In the genomic region with DNA sequence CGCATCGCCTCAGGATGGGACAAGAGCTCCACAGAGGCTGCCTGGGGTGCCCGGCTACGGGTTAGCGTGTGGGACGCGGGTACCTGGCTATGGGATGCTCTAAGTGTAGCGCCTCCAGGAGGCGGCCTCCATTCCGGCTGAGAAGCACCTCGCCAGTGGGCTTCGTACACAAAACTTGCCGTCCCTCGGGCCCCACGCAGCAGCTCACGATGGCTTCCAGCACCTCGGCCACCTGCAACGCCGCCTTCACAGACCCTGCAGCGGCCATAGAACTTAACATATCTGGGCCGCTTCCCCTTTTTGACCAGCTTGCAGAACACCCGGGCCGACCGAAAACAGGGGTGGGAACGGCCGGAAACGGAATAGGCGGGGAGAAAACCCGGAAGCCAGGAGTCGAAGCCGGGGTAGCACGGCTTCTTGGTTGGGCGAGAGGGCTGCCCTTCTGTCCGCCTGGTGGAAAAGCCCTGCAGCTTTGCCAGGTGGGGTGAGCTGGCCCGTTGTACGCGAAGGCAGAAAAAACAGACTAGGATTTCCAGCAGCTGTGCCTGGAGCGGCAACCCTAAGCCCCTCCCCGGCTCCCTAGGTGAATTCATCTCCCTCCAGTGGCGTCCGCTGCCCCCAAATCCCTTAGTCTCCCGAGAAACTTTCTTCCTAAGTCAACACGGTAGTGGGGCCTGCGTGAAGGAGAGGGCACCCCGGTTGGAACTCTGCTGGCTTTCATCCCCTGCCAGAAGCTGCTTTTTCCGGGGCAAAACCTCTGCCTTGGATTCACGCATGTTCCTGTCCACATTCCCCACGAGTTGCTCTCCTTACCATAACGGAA, we compare ENCODE assay signal across 8 cellular contexts. TPM values are rescaled to one million over a fixed set of nuclear protein-coding genes. Genes with fewer than 3 reads are reported as not detected.
DNase-seq lines count a peak whose midpoint lies in the region; ATAC-seq and TF ChIP-seq lines count a peak whose summit lies in the region.

A gene (minus strand): TSS at position 337 of the 823 bp plus-strand sequence. CDS start 57 bp downstream, at position 280.

- H2AFZ ChIP-seq in PC-3 (ENCODE audit: low read length): peak within 1 kb of the TSS; percentile 85

- no peak for TF ChIP-seq EP300 in esophagus muscularis mucosa (IDR thresholded peaks at IDR 0.05)

- peak within 1 kb of the TSS; percentile 65 to 94 (median 93) for H3K27ac Mint-ChIP-seq in IgD-negative memory B cell

- no peaks in the 10 kb centered on the region for H3F3A ChIP-seq in PC-3 (ENCODE audit: low read length, unreplicated experiment)

- H3K9me3 Mint-ChIP-seq in IgD-negative memory B cell: no peaks in the 10 kb centered on the region
- H3K9me3 Mint-ChIP-seq in activated T-cell treated with anti-CD3 and anti-CD28 coated beads, Interleukin-2, amount 50 U/mL, for 4 hours: no peaks in the 10 kb centered on the region

- CTCF ChIA-PET in PC-3 (lab: Charles Lee): interaction anchor here (1.9 kb wide), 1 partner anchor 28 kb away, joined by 8 read pairs; no protein-coding TSS in a partner anchor

- ATAC-seq in GM21529 (IDR thresholded peaks at IDR 0.05; ENCODE audit: unreplicated experiment): peak; percentile 95
- peak; percentile 90 for ATAC-seq in PC-3
- ATAC-seq in activated T-cell treated with anti-CD3 and anti-CD28 coated beads, Interleukin-2, amount 50 U/mL, for 4 hours: peak; percentile 96 to 97

- peaks cover 37% of the 10 kb centered on the region for H3K79me2 ChIP-seq in PC-3 (ENCODE audit: low read length)

- DNase-seq in DMS53 (lab: John Stamatoyannopoulos, UW) (peak; percentile 98), PC-3 (peak; percentile 92), esophagus muscularis mucosa (ENCODE audit: extremely low spot score) (peak; percentile 97), myocyte (ENCODE audit: low read depth) (peak; percentile 93)
- peak; percentile 73 for DNase-seq in activated T-cell treated with anti-CD3 and anti-CD28 coated beads, Interleukin-2, amount 50 U/mL, for 4 hours
- peak; percentile 74 to 82 for DNase-seq in stimulated activated CD8-positive, alpha-beta memory T cell treated with anti-CD3 and anti-CD28 coated beads, Interleukin-7, amount 100 ng/mL, for 48 hours (ENCODE audit: extremely low read depth in 1 of 2, low read depth in 1 of 2)

- H4K20me1 ChIP-seq in PC-3 (ENCODE audit: low read length): 0 out of 2 replicates have a peak, but pooled peaks cover 4% of the 10 kb centered on the region

- peak within 1 kb of the TSS; percentile 86 to 94 (median 94) for H3K4me3 Mint-ChIP-seq in IgD-negative memory B cell
- peak within 1 kb of the TSS; percentile 94 for H3K4me3 Mint-ChIP-seq in activated T-cell treated with anti-CD3 and anti-CD28 coated beads, Interleukin-2, amount 50 U/mL, for 4 hours

- BruUV-seq in PC-3 (replicated peaks; lab: Mats Ljungman, UMichigan): TSS peak; percentile 99

- TF ChIP-seq CTCF in PC-3 (conservative IDR thresholded peaks at IDR 0.05; ENCODE audit: low read depth, low read length) (peak; percentile 67), esophagus muscularis mucosa (IDR thresholded peaks at IDR 0.05) (peak; percentile 39 to 56 (median 45))

- intact Hi-C loops in PC-3 (cut with micrococcal nuclease) (loop anchor here (5.0 to 10.0 kb wide), 3 partner anchors 207 to 836 kb away; a partner anchor contains a TSS), esophagus muscularis mucosa (cut with DNase I) (loop anchor here (2.0 to 5.0 kb wide), 2 partner anchors 263 to 316 kb away; a partner anchor contains a TSS)

- POLR2A ChIA-PET in PC-3 (lab: Charles Lee; ENCODE audit: unreplicated experiment): interaction anchor here (0.5 to 0.6 kb wide), 4 partner anchors 108 to 558 kb away, joined by 3 to 8 read pairs (median 4); no protein-coding TSS in a partner anchor

- H3K4me3 ChIP-seq in PC-3 (ENCODE audit: low read length) (peak within 1 kb of the TSS; percentile 92), esophagus muscularis mucosa (peak within 1 kb of the TSS; percentile 69 to 80 (median 72))

- TF ChIP-seq POLR2A in esophagus muscularis mucosa (IDR thresholded peaks at IDR 0.05; ENCODE audit: low read depth): no peak

- 2% methylated on average over 34 of the region's 49 CpGs for WGBS in esophagus muscularis mucosa

- H3K36me3 Mint-ChIP-seq in IgD-negative memory B cell: peaks cover 1% of the 10 kb centered on the region
- peaks cover 1% of the 10 kb centered on the region for H3K36me3 Mint-ChIP-seq in activated T-cell treated with anti-CD3 and anti-CD28 coated beads, Interleukin-2, amount 50 U/mL, for 4 hours (ENCODE audit: insufficient read depth)

- H3K4me2 ChIP-seq in PC-3 (ENCODE audit: low read length): peak within 1 kb of the TSS; percentile 93

- H3K36me3 ChIP-seq in PC-3 (ENCODE audit: low read depth, low read length): no peaks in the 10 kb centered on the region
- H3K36me3 ChIP-seq in esophagus muscularis mucosa: no peaks in the 10 kb centered on the region

- peak within 1 kb of the TSS; percentile 60 for H3K27ac ChIP-seq in PC-3 (ENCODE audit: low read length)
- peak within 1 kb of the TSS; percentile 84 to 91 (median 88) for H3K27ac ChIP-seq in esophagus muscularis mucosa (replicated peaks in 1 of 4)

- H3K9me3 ChIP-seq in PC-3 (ENCODE audit: low read length): no peaks in the 10 kb centered on the region
- no peaks in the 10 kb centered on the region for H3K9me3 ChIP-seq in esophagus muscularis mucosa

- H3K4me1 ChIP-seq in PC-3 (ENCODE audit: insufficient read depth, low read length) (peaks cover 21% of the 10 kb centered on the region), esophagus muscularis mucosa (peaks cover 17 to 42% (median 32%) of the 10 kb centered on the region in 4 donors)

- H3K9me2 ChIP-seq in PC-3 (replicated peaks; ENCODE audit: low read length): no peaks in the 10 kb centered on the region

- H3K9ac ChIP-seq in PC-3 (ENCODE audit: low read length): peak within 1 kb of the TSS; percentile 78

- H3K27me3 Mint-ChIP-seq in IgD-negative memory B cell: no peaks in the 10 kb centered on the region
- no peaks in the 10 kb centered on the region for H3K27me3 Mint-ChIP-seq in activated T-cell treated with anti-CD3 and anti-CD28 coated beads, Interleukin-2, amount 50 U/mL, for 4 hours (ENCODE audit: low read depth)

- no peaks in the 10 kb centered on the region for H3K27me3 ChIP-seq in PC-3 (ENCODE audit: low read length)
- H3K27me3 ChIP-seq in esophagus muscularis mucosa: no peaks in the 10 kb centered on the region

- peaks cover 18 to 29% (median 22%) of the 10 kb centered on the region in 3 donors for H3K4me1 Mint-ChIP-seq in IgD-negative memory B cell
- peaks cover 26% of the 10 kb centered on the region for H3K4me1 Mint-ChIP-seq in activated T-cell treated with anti-CD3 and anti-CD28 coated beads, Interleukin-2, amount 50 U/mL, for 4 hours (ENCODE audit: low read depth)

RNA-seq across cellular contexts. Expression of the gene that starts here (rescaled TPM):
- polyA plus RNA-seq in IgD-negative memory B cell: 1.8 TPM
- total RNA-seq in PC-3 (2014; rRNA removed) (7.5 and 8.0 TPM in 2 replicates), esophagus muscularis mucosa (10 to 100 TPM; 10.4 to 21.6 (median 17.9) TPM), myocyte (17.2 and 19.9 TPM in 2 replicates)
- total RNA-seq in activated T-cell treated with anti-CD3 and anti-CD28 coated beads, Interleukin-2, amount 50 U/mL, for 4 hours: 1 to 10 TPM; 3.3 to 4.1 (median 3.9) TPM
- 7.4 TPM for polyA plus RNA-seq in myocyte (2012)

Comparison
In these comparisons a context has a peak if more than half of its experiments do, and no peak if none do; other contexts are left out.
1. Peak in every context shown above with its lines: DNase-seq, ATAC-seq, H3K4me3 ChIP-seq and H3K27ac ChIP-seq.